8 cellular contexts compared by ENCODE assay signal in genomic region chr14:105485720-105486332, GRCh38. TPM values are rescaled to one million over a fixed set of nuclear protein-coding genes. Genes with fewer than 3 reads are reported as not detected.
A peak's percentile ranks its signal among the peaks of the same experiment; 100 is the strongest.
DNase-seq lines count a peak whose midpoint lies in the region; ATAC-seq, FAIRE-seq and TF ChIP-seq lines count a peak whose summit lies in the region.

No MANE protein-coding gene starts in this region.

- peak overlapping the region; percentile 92 for H3K4me2 ChIP-seq in A549
- H3K4me2 ChIP-seq in GM23338, result peak overlapping the region; percentile 83
- no peak overlapping the region for H3K4me2 ChIP-seq in SU-DHL-6 (ENCODE audit: low read depth, low read length, poor library complexity, severe bottlenecking)
- peak overlapping the region; percentile 53 to 75 for H3K4me2 ChIP-seq in H1 (ENCODE audit: insufficient read depth in 1 of 2, low read depth in 2 of 2, low read length in 2 of 2)

- H2AFZ ChIP-seq in GM23338, result peak overlapping the region; percentile 52; the same call in 1 of the 2 replicates
- H2AFZ ChIP-seq in SU-DHL-6 (ENCODE audit: low read depth, low read length, severe bottlenecking), result no peak overlapping the region
- H2AFZ ChIP-seq in H1 (ENCODE audit: low read length), result no peak overlapping the region

- TF ChIP-seq POLR2A in A549 (IDR thresholded peaks at IDR 0.05; ENCODE audit: low read length) (no peak), H1 (IDR thresholded peaks at IDR 0.05; ENCODE audit: control extremely low read depth in 1 of 2, low read depth in 2 of 2, low read length in 2 of 2) (no peak)

- H3K4me3 ChIP-seq in A549, result no peak overlapping the region
- peak overlapping the region; percentile 61; the same call in 1 of the 2 replicates for H3K4me3 ChIP-seq in GM23338
- H3K4me3 ChIP-seq in SU-DHL-6 (ENCODE audit: insufficient read depth, low read length, poor library complexity, severe bottlenecking), result no peak overlapping the region
- H3K4me3 ChIP-seq in H1 (ENCODE audit: extremely low read depth in 1 of 4, insufficient read depth in 2 of 4, low read depth in 3 of 4, low read length in 4 of 4), result peak overlapping the region in 3 of 4 experiments; percentile 3 to 61 (median 4); a peak in 3 of 8 replicates

- no peak overlapping the region for H2BK12ac ChIP-seq in H1 (ENCODE audit: low read depth, low read length)

- H3K79me1 ChIP-seq in H1 (ENCODE audit: low read depth, low read length), result no peaks in the 10 kb centered on the region

- H3K56ac ChIP-seq in H1 (replicated peaks; ENCODE audit: insufficient read length, low read depth, low read length), result no peak overlapping the region

- no peak overlapping the region for H3K27ac Mint-ChIP-seq in GM23338
- peak overlapping the region; percentile 60 for H3K27ac Mint-ChIP-seq in osteocyte (ENCODE audit: unreplicated experiment)

- H4K91ac ChIP-seq in H1 (replicated peaks; ENCODE audit: insufficient read length, low read length), result no peak overlapping the region

- ATAC-seq in A549 (peak; percentile 0 to 14; a peak in 3 of 6 replicates), GM23338 (peak; percentile 37), GM21526 (IDR thresholded peaks at IDR 0.05; ENCODE audit: low FRiP score, unreplicated experiment) (no peak), GM21737 (IDR thresholded peaks at IDR 0.05; ENCODE audit: unreplicated experiment) (no peak)

- CTCF ChIA-PET in A549 (lab: Yijun Ruan, JAX), result interaction anchor here (0.7 to 1.6 kb wide), 10 partner anchors 16 to 396 kb away, joined by 3 to 7 read pairs (median 4); no protein-coding TSS in a partner anchor
- CTCF ChIA-PET in H1 (lab: Charles Lee; ENCODE audit: partially characterized antibody), result interaction anchor here (0.6 to 1.7 kb wide), 12 partner anchors 9 to 372 kb away, joined by 3 to 17 read pairs (median 4); no protein-coding TSS in a partner anchor

- no peak for TF ChIP-seq EP300 in A549 (IDR thresholded peaks at IDR 0.05)
- TF ChIP-seq EP300 in H1 (IDR thresholded peaks at IDR 0.05; ENCODE audit: borderline replicate concordance in 1 of 2, low read depth in 2 of 2, low read length in 2 of 2), result no peak

- H2BK20ac ChIP-seq in H1 (ENCODE audit: low read length), result no peak overlapping the region

- H4K5ac ChIP-seq in H1 (ENCODE audit: insufficient read length, low read depth, low read length), result no peak overlapping the region

- H3K4ac ChIP-seq in H1 (replicated peaks; ENCODE audit: insufficient read length, low read depth, low read length), result no peak overlapping the region

- H3K9me3 ChIP-seq in A549, result no peaks in the 10 kb centered on the region
- no peaks in the 10 kb centered on the region for H3K9me3 ChIP-seq in SU-DHL-6 (ENCODE audit: insufficient read depth, low read length)
- no peaks in the 10 kb centered on the region for H3K9me3 ChIP-seq in H1 (ENCODE audit: insufficient read depth in 2 of 2, low read depth in 1 of 2, low read length in 1 of 2)

- FAIRE-seq in A549 (lab: Jason Lieb, UNC), result no peak
- no peak for FAIRE-seq in H1 (lab: Jason Lieb, UNC)

- H3K27ac ChIP-seq in A549 (peak overlapping the region; percentile 46 to 99), GM23338 (ENCODE audit: low read depth) (no peak overlapping the region), SU-DHL-6 (ENCODE audit: low read depth, low read length) (no peak overlapping the region), H1 (ENCODE audit: low read depth, low read length) (no peak overlapping the region)

- H3K27me3 ChIP-seq in GM23338 (ENCODE audit: insufficient read depth) (peaks cover 88% of the 10 kb centered on the region), SU-DHL-6 (ENCODE audit: low read length) (no peaks in the 10 kb centered on the region), H1 (replicated peaks in 1 of 4; ENCODE audit: control insufficient read depth in 3 of 4, extremely low read depth in 1 of 4, insufficient read depth in 3 of 4, low read length in 3 of 4) (peaks cover 30 to 82% (median 66%) of the 10 kb centered on the region in 4 experiments)

- no peak overlapping the region for H3K14ac ChIP-seq in H1 (ENCODE audit: insufficient read length)

- H2BK5ac ChIP-seq in H1 (ENCODE audit: low read depth, low read length), result no peak overlapping the region

- H3K4me1 ChIP-seq in A549, result peaks cover 72% of the 10 kb centered on the region
- H3K4me1 ChIP-seq in GM23338 (ENCODE audit: insufficient read depth), result peaks cover 12% of the 10 kb centered on the region; the same call in 1 of the 2 replicates
- peaks cover 0 to 32% (median 14%) of the 10 kb centered on the region in 4 experiments; a peak in 5 of 7 replicates for H3K4me1 ChIP-seq in H1 (replicated peaks in 1 of 4; ENCODE audit: control insufficient read depth in 3 of 4, insufficient read depth in 4 of 4, low read length in 3 of 4)

- peak; percentile 40; the same call in 2 of the 3 replicates for TF ChIP-seq CTCF in A549 (IDR thresholded peaks at IDR 0.05)
- TF ChIP-seq CTCF in GM23338 (conservative IDR thresholded peaks at IDR 0.05; ENCODE audit: low read depth in 2 of 2), result peak; percentile 67 to 81
- peak; percentile 28 for TF ChIP-seq CTCF in SU-DHL-6 (IDR thresholded peaks at IDR 0.05; ENCODE audit: insufficient read depth, low read length, poor library complexity, severe bottlenecking)
- TF ChIP-seq CTCF in H1 (IDR thresholded peaks at IDR 0.05; ENCODE audit: control extremely low read depth in 1 of 3, insufficient read depth in 1 of 3, low read depth in 1 of 3, low read length in 3 of 3), result peak in 2 of 3 experiments; percentile 71 to 82; a peak in 3 of 4 replicates
- peak; percentile 43 for TF ChIP-seq CTCF in osteocyte (IDR thresholded peaks at IDR 0.05)

- peak overlapping the region; percentile 60 for H3K18ac ChIP-seq in H1 (ENCODE audit: extremely low read depth, low read length)

- DNase-seq in A549 (ENCODE audit: low read depth in 1 of 2, low spot score in 1 of 2), result peak; percentile 65 to 84
- peak; percentile 92 for DNase-seq in GM23338 (ENCODE audit: low spot score)
- DNase-seq in H1 (ENCODE audit: low read depth in 1 of 2, low spot score in 2 of 2), result peak in 1 of 2 experiments; percentile 83
- DNase-seq in osteocyte (ENCODE audit: extremely low spot score, unreplicated experiment), result no peak
- no peak for DNase-seq in cerebellar nuclear complex (lab: John Stamatoyannopoulos, UW)

- H3K4me1 Mint-ChIP-seq in GM23338, result peaks cover 16% of the 10 kb centered on the region; the same call in 2 of the 3 replicates
- H3K4me1 Mint-ChIP-seq in osteocyte (ENCODE audit: unreplicated experiment), result peaks cover 54% of the 10 kb centered on the region

- POLR2A ChIA-PET in A549 (lab: Yijun Ruan, JAX), result interaction anchor here (1.4 kb wide), 1 partner anchor 42 kb away, joined by 3 read pairs; no protein-coding TSS in a partner anchor
- POLR2A ChIA-PET in H1 (lab: Charles Lee; ENCODE audit: partially characterized antibody), result interaction anchor here (0.8 to 1.5 kb wide), 2 partner anchors 9 to 11 kb away, joined by 3 to 8 read pairs; no protein-coding TSS in a partner anchor

- peak; percentile 38 to 62 for TF ChIP-seq RAD21 in A549 (conservative IDR thresholded peaks at IDR 0.05 in 1 of 2, IDR thresholded peaks at IDR 0.05 in 1 of 2)
- peak; percentile 74 to 77 for TF ChIP-seq RAD21 in H1 (IDR thresholded peaks at IDR 0.05 in 1 of 2, conservative IDR thresholded peaks at IDR 0.05 in 1 of 2; ENCODE audit: low read depth in 2 of 2, low read length in 2 of 2)

- no peak overlapping the region for H3K23ac ChIP-seq in H1 (ENCODE audit: insufficient read length)

- 46% methylated on average over 19 of the region's 21 CpGs for WGBS in A549 (ENCODE audit: missing lambda C conversion rate)
- WGBS in H1 (ENCODE audit: extremely low coverage in 1 of 2, insufficient coverage in 1 of 2, insufficient read length in 1 of 2, insufficient replicate concordance in 2 of 2, low coverage in 1 of 2, low lambda C conversion rate in 2 of 2, missing lambda C conversion rate in 1 of 2), 2 experiments, result 18% methylated on average over 19 of the region's 21 CpGs; no CpG with 5 or more reads in 1 of the 2 experiments

- peaks cover 11% of the 10 kb centered on the region; the same call in 1 of the 2 replicates for H3K23me2 ChIP-seq in H1 (ENCODE audit: low read depth, low read length)

- H3K9me3 Mint-ChIP-seq in GM23338 (peaks cover 2% of the 10 kb centered on the region; the same call in 1 of the 3 replicates), osteocyte (ENCODE audit: unreplicated experiment) (no peaks in the 10 kb centered on the region)

- H3K9ac ChIP-seq in SU-DHL-6 (ENCODE audit: low read length) (no peak overlapping the region), H1 (replicated peaks in 1 of 4; ENCODE audit: extremely low read depth in 1 of 4, low read depth in 3 of 4, low read length in 3 of 4) (no peak overlapping the region)

- H3K9me2 ChIP-seq in GM23338 (ENCODE audit: insufficient read depth), result no peaks in the 10 kb centered on the region
- H3K9me2 ChIP-seq in SU-DHL-6 (replicated peaks; ENCODE audit: insufficient read depth, low read length), result no peaks in the 10 kb centered on the region

- H3K79me2 ChIP-seq in GM23338 (replicated peaks; ENCODE audit: insufficient read depth), result no peaks in the 10 kb centered on the region
- H3K79me2 ChIP-seq in SU-DHL-6 (ENCODE audit: insufficient read depth, low read length), result no peaks in the 10 kb centered on the region
- H3K79me2 ChIP-seq in H1 (ENCODE audit: control insufficient read depth in 1 of 2, insufficient read depth in 2 of 2, low read length in 2 of 2), result no peaks in the 10 kb centered on the region

- 0 out of 2 replicates have a peak overlapping the region, but pooled peaks have one; percentile 72 for H2BK15ac ChIP-seq in H1 (ENCODE audit: low read length)

- H2AK5ac ChIP-seq in H1 (ENCODE audit: low read depth, low read length), result no peak overlapping the region

- H3K4me3 Mint-ChIP-seq in GM23338, result peak overlapping the region; percentile 55; the same call in 2 of the 3 replicates
- H3K4me3 Mint-ChIP-seq in osteocyte (ENCODE audit: unreplicated experiment), result no peak overlapping the region

- H3K27me3 Mint-ChIP-seq in GM23338 (ENCODE audit: insufficient read depth, low read depth, poor library complexity), result peaks cover 64% of the 10 kb centered on the region
- H3K27me3 Mint-ChIP-seq in osteocyte (ENCODE audit: unreplicated experiment), result no peaks in the 10 kb centered on the region

- H4K20me1 ChIP-seq in GM23338 (replicated peaks; ENCODE audit: insufficient read depth) (no peaks in the 10 kb centered on the region), SU-DHL-6 (ENCODE audit: low read depth, low read length) (no peaks in the 10 kb centered on the region), H1 (replicated peaks in 1 of 2; ENCODE audit: control insufficient read depth in 1 of 2, insufficient read depth in 2 of 2, low read length in 2 of 2) (peaks cover 0 to 9% of the 10 kb centered on the region in 2 experiments)

- H3K36me3 Mint-ChIP-seq in GM23338 (ENCODE audit: low read depth) (no peaks in the 10 kb centered on the region), osteocyte (ENCODE audit: unreplicated experiment) (no peaks in the 10 kb centered on the region)

- peak overlapping the region; percentile 84; the same call in 1 of the 2 replicates for H4K8ac ChIP-seq in H1 (ENCODE audit: extremely low read depth, insufficient read depth, low read length)

- H3K36me3 ChIP-seq in GM23338 (ENCODE audit: insufficient read depth) (no peaks in the 10 kb centered on the region), SU-DHL-6 (ENCODE audit: low read length) (no peaks in the 10 kb centered on the region), H1 (ENCODE audit: control insufficient read depth in 2 of 4, insufficient read depth in 4 of 4, low read length in 3 of 4) (no peaks in the 10 kb centered on the region)

- no peak overlapping the region for H2BK120ac ChIP-seq in H1 (replicated peaks; ENCODE audit: low read depth, low read length)

- H3F3A ChIP-seq in GM23338 (replicated peaks; ENCODE audit: low read depth), result no peaks in the 10 kb centered on the region
- no peaks in the 10 kb centered on the region for H3F3A ChIP-seq in SU-DHL-6 (ENCODE audit: insufficient read depth)

RNA-seq across cellular contexts. Expression of gene CRIP1, which starts 0.9 kb away (rescaled TPM):
- 196 and 280 TPM in 2 replicates for polyA plus RNA-seq in A549 (2011; rRNA removed)
- 1,772 and 1,826 TPM in 2 replicates for polyA plus RNA-seq in A549 (2012; cell fraction: cytosol; rRNA removed)
- 674 and 890 TPM in 2 replicates for polyA plus RNA-seq in A549 (2012; cell fraction: nucleus; rRNA removed)
- 837 to 1,023 TPM (median 999 TPM) in 3 replicates for polyA plus RNA-seq in A549 (2017; fragmentation: RNase III; extraction: RNeasy Plus Mini Kit Qiagen cat#74134 plus additional on column Dnase treatment)
- polyA minus RNA-seq in A549 (2011; rRNA and poly(A)+ RNA removed), result 60.5 and 132 TPM in 2 replicates
- 0.80 and 7.7 TPM in 2 replicates for total RNA-seq in GM23338 (2014; rRNA removed; shearing (Covaris generic))
- polyA plus RNA-seq in GM23338 (2016; fragmentation: Nextera tagmentation; extraction: Ambion mirVana), result 8.4 and 13.2 TPM in 2 replicates
- 1.2 and 2.4 TPM in 2 replicates for total RNA-seq in H1 (2021; fragmentation: NEBNext Ultra II Directional; extraction: Animal tissue kit (Norgen Biotek cat#: 25700))
- polyA plus RNA-seq in H1 (2011; rRNA removed), result 2.2 and 5.3 TPM in 2 replicates
- polyA plus RNA-seq in H1 (2011; cell fraction: cytosol; rRNA removed), result 3.1 TPM
- 5.1 TPM for polyA plus RNA-seq in H1 (2011; cell fraction: nucleus; rRNA removed)
- polyA plus RNA-seq in H1 (2012, experiment 1 of 2), result 4.4 to 8.5 TPM (median 6.3 TPM) in 4 replicates
- polyA plus RNA-seq in H1 (2012, experiment 2 of 2), result 8.2 TPM
- polyA plus RNA-seq in H1 (2013, experiment 1 of 2), result 7.6 TPM
- 8.4 TPM for polyA plus RNA-seq in H1 (2013, experiment 2 of 2)
- 0.63 TPM in 1 of 2 replicates, not detected in the other for polyA minus RNA-seq in H1 (2011; rRNA and poly(A)+ RNA removed)
- polyA minus RNA-seq in H1 (2011; cell fraction: cytosol; rRNA and poly(A)+ RNA removed), result 6.4 TPM
- 5.2 TPM for polyA minus RNA-seq in H1 (2011; cell fraction: nucleus; rRNA and poly(A)+ RNA removed)
- total RNA-seq in osteocyte, result 31.0 and 34.1 TPM in 2 replicates

RNA-seq across cellular contexts. Expression of gene TEDC1, which starts 5.2 kb away (rescaled TPM):
- polyA plus RNA-seq in A549 (2011; rRNA removed), result 12.7 and 13.4 TPM in 2 replicates
- polyA plus RNA-seq in A549 (2012; cell fraction: cytosol; rRNA removed), result 58.9 and 70.0 TPM in 2 replicates
- polyA plus RNA-seq in A549 (2012; cell fraction: nucleus; rRNA removed), result 139 and 189 TPM in 2 replicates
- 35.1 to 39.6 TPM (median 37.5 TPM) in 3 replicates for polyA plus RNA-seq in A549 (2017; fragmentation: RNase III; extraction: RNeasy Plus Mini Kit Qiagen cat#74134 plus additional on column Dnase treatment)
- polyA minus RNA-seq in A549 (2011; rRNA and poly(A)+ RNA removed), result 5.5 and 9.7 TPM in 2 replicates
- total RNA-seq in GM23338 (2014; rRNA removed; shearing (Covaris generic)), result 3.9 and 16.3 TPM in 2 replicates
- 4.1 and 5.9 TPM in 2 replicates for polyA plus RNA-seq in GM23338 (2016; fragmentation: Nextera tagmentation; extraction: Ambion mirVana)
- total RNA-seq in H1 (2021; fragmentation: NEBNext Ultra II Directional; extraction: Animal tissue kit (Norgen Biotek cat#: 25700)), result 5.6 and 6.4 TPM in 2 replicates
- 14.8 and 22.8 TPM in 2 replicates for polyA plus RNA-seq in H1 (2011; rRNA removed)
- 21.7 TPM for polyA plus RNA-seq in H1 (2011; cell fraction: cytosol; rRNA removed)
- 43.3 TPM for polyA plus RNA-seq in H1 (2011; cell fraction: nucleus; rRNA removed)
- polyA plus RNA-seq in H1 (2012, experiment 1 of 2), result 5.9 to 19.5 TPM (median 16.0 TPM) in 4 replicates
- 10.3 TPM for polyA plus RNA-seq in H1 (2012, experiment 2 of 2)
- 5.8 TPM for polyA plus RNA-seq in H1 (2013, experiment 1 of 2)
- 6.2 TPM for polyA plus RNA-seq in H1 (2013, experiment 2 of 2)
- polyA minus RNA-seq in H1 (2011; rRNA and poly(A)+ RNA removed), result 4.2 and 8.8 TPM in 2 replicates
- polyA minus RNA-seq in H1 (2011; cell fraction: cytosol; rRNA and poly(A)+ RNA removed), result 9.1 TPM
- polyA minus RNA-seq in H1 (2011; cell fraction: nucleus; rRNA and poly(A)+ RNA removed), result 18.9 TPM
- total RNA-seq in osteocyte, result 8.4 and 11.0 TPM in 2 replicates

RNA-seq across cellular contexts. Expression of gene CRIP2, which starts 11.2 kb away (rescaled TPM):
- polyA plus RNA-seq in A549 (2011; rRNA removed) (36.2 and 41.0 TPM in 2 replicates), A549 (2017; fragmentation: RNase III; extraction: RNeasy Plus Mini Kit Qiagen cat#74134 plus additional on column Dnase treatment) (55.6 to 68.4 TPM (median 67.3 TPM) in 3 replicates), GM23338 (2016; fragmentation: Nextera tagmentation; extraction: Ambion mirVana) (9.6 and 12.3 TPM in 2 replicates), H1 (2011; rRNA removed) (13.5 and 28.4 TPM in 2 replicates)
- polyA plus RNA-seq in A549 (2012; cell fraction: cytosol; rRNA removed), result 192 and 210 TPM in 2 replicates
- polyA plus RNA-seq in A549 (2012; cell fraction: nucleus; rRNA removed), result 220 and 295 TPM in 2 replicates
- 8.9 and 14.4 TPM in 2 replicates for polyA minus RNA-seq in A549 (2011; rRNA and poly(A)+ RNA removed)
- total RNA-seq in GM23338 (2014; rRNA removed; shearing (Covaris generic)), result 3.4 and 5.0 TPM in 2 replicates
- 4.0 and 4.2 TPM in 2 replicates for total RNA-seq in H1 (2021; fragmentation: NEBNext Ultra II Directional; extraction: Animal tissue kit (Norgen Biotek cat#: 25700))
- polyA plus RNA-seq in H1 (2011; cell fraction: cytosol; rRNA removed), result 11.7 TPM
- 18.2 TPM for polyA plus RNA-seq in H1 (2011; cell fraction: nucleus; rRNA removed)
- 6.1 to 9.1 TPM (median 7.6 TPM) in 4 replicates for polyA plus RNA-seq in H1 (2012, experiment 1 of 2)
- 5.1 TPM for polyA plus RNA-seq in H1 (2012, experiment 2 of 2)
- polyA plus RNA-seq in H1 (2013, experiment 1 of 2), result 6.7 TPM
- 7.7 TPM for polyA plus RNA-seq in H1 (2013, experiment 2 of 2)
- polyA minus RNA-seq in H1 (2011; rRNA and poly(A)+ RNA removed), result 0.76 and 0.83 TPM in 2 replicates
- polyA minus RNA-seq in H1 (2011; cell fraction: cytosol; rRNA and poly(A)+ RNA removed), result 3.4 TPM
- polyA minus RNA-seq in H1 (2011; cell fraction: nucleus; rRNA and poly(A)+ RNA removed), result 3.5 TPM
- total RNA-seq in osteocyte, result 183 and 191 TPM in 2 replicates

RNA-seq across cellular contexts. Expression of gene TMEM121, which starts 40.6 kb away (rescaled TPM):
- 2.3 and 2.4 TPM in 2 replicates for polyA plus RNA-seq in A549 (2011; rRNA removed)
- polyA plus RNA-seq in A549 (2012; cell fraction: cytosol; rRNA removed), result 9.5 and 17.3 TPM in 2 replicates
- polyA plus RNA-seq in A549 (2012; cell fraction: nucleus; rRNA removed), result 10.8 and 20.0 TPM in 2 replicates
- 4.3 to 5.7 TPM (median 5.6 TPM) in 3 replicates for polyA plus RNA-seq in A549 (2017; fragmentation: RNase III; extraction: RNeasy Plus Mini Kit Qiagen cat#74134 plus additional on column Dnase treatment)
- 0.74 and 1.4 TPM in 2 replicates for polyA minus RNA-seq in A549 (2011; rRNA and poly(A)+ RNA removed)
- 0.93 and 1.3 TPM in 2 replicates for total RNA-seq in GM23338 (2014; rRNA removed; shearing (Covaris generic))
- 0.13 and 0.42 TPM in 2 replicates for polyA plus RNA-seq in GM23338 (2016; fragmentation: Nextera tagmentation; extraction: Ambion mirVana)
- not detected in 2 replicates for total RNA-seq in H1 (2021; fragmentation: NEBNext Ultra II Directional; extraction: Animal tissue kit (Norgen Biotek cat#: 25700))
- polyA plus RNA-seq in H1 (2011; rRNA removed), result 1.9 and 2.4 TPM in 2 replicates
- polyA plus RNA-seq in H1 (2011; cell fraction: cytosol; rRNA removed), result 1.8 TPM
- 1.7 TPM for polyA plus RNA-seq in H1 (2011; cell fraction: nucleus; rRNA removed)
- 0.48 to 0.85 TPM (median 0.71 TPM) in 4 replicates for polyA plus RNA-seq in H1 (2012, experiment 1 of 2)
- polyA plus RNA-seq in H1 (2012, experiment 2 of 2), result 0.55 TPM
- polyA plus RNA-seq in H1 (2013, experiment 1 of 2), result 0.85 TPM
- polyA plus RNA-seq in H1 (2013, experiment 2 of 2), result 0.77 TPM
- polyA minus RNA-seq in H1 (2011; rRNA and poly(A)+ RNA removed), result 0.16 and 0.59 TPM in 2 replicates
- polyA minus RNA-seq in H1 (2011; cell fraction: cytosol; rRNA and poly(A)+ RNA removed), result 1.8 TPM
- polyA minus RNA-seq in H1 (2011; cell fraction: nucleus; rRNA and poly(A)+ RNA removed), result 1.8 TPM
- total RNA-seq in osteocyte, result 3.3 and 3.6 TPM in 2 replicates

Comparison
In these comparisons a context has a peak if more than half of its experiments do, and no peak if none do; other contexts are left out.
1. ATAC-seq: peak in A549 (2 of 2) and GM23338 (single experiment); none in GM21526 (single experiment) and GM21737 (single experiment).
2. DNase-seq: peak in A549 (2 of 2) and GM23338 (single experiment); none in osteocyte (single experiment) and cerebellar nuclear complex (0 of 2).
3. H3K27ac ChIP-seq: peak in A549 (2 of 2); none in GM23338 (single experiment), SU-DHL-6 (single experiment) and H1 (single experiment).
4. H3K4me3 ChIP-seq: peak in GM23338 (single experiment) and H1 (3 of 4); none in A549 (single experiment) and SU-DHL-6 (single experiment).
5. RNA of gene CRIP2, which starts 11.2 kb away (total RNA-seq): 183 to 191 TPM in osteocyte; 4.0 to 4.2 TPM in H1 and 3.4 to 5.0 TPM in GM23338; every median in the first group is over 10 times any median in the second.
6. Of the 18 proteins assayed by ChIP-seq in both H1 and A549: peak only in H1: E2F6; only in A549: none; in both: CTCF, MAX and RAD21; in neither: 14.
7. Peak in every context shown above with its lines, with median percentiles within 50 percentile points of each other: CTCF ChIP-seq.